ENCODE assay signal across 1 cellular context in genomic region chr3:27324695-27325094, GRCh38.
A peak's percentile ranks its signal among the peaks of the same experiment; 100 is the strongest.
TF ChIP-seq lines count a peak whose summit lies in the region.

No MANE protein-coding gene starts in this region.

TF ChIP-seq in HepG2, 621 proteins besides CTCF, POLR2A, EP300 and RAD21 (continued from another document):
- TF ChIP-seq, protein P1, sequence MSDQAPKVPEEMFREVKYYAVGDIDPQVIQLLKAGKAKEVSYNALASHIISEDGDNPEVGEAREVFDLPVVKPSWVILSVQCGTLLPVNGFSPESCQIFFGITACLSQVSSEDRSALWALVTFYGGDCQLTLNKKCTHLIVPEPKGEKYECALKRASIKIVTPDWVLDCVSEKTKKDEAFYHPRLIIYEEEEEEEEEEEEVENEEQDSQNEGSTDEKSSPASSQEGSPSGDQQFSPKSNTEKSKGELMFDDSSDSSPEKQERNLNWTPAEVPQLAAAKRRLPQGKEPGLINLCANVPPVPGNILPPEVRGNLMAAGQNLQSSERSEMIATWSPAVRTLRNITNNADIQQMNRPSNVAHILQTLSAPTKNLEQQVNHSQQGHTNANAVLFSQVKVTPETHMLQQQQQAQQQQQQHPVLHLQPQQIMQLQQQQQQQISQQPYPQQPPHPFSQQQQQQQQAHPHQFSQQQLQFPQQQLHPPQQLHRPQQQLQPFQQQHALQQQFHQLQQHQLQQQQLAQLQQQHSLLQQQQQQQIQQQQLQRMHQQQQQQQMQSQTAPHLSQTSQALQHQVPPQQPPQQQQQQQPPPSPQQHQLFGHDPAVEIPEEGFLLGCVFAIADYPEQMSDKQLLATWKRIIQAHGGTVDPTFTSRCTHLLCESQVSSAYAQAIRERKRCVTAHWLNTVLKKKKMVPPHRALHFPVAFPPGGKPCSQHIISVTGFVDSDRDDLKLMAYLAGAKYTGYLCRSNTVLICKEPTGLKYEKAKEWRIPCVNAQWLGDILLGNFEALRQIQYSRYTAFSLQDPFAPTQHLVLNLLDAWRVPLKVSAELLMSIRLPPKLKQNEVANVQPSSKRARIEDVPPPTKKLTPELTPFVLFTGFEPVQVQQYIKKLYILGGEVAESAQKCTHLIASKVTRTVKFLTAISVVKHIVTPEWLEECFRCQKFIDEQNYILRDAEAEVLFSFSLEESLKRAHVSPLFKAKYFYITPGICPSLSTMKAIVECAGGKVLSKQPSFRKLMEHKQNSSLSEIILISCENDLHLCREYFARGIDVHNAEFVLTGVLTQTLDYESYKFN (CRISPR knock-in tag; conservative IDR thresholded peaks at IDR 0.05), result 0 out of 2 replicates have a peak, but pooled peaks have one; percentile 14
- TF ChIP-seq ZNF567 (CRISPR knock-in tag; IDR thresholded peaks at IDR 0.05; ENCODE audit: borderline replicate concordance) (no peak), ZNF644 (CRISPR knock-in tag; IDR thresholded peaks at IDR 0.05; ENCODE audit: low read depth) (peak; percentile 68; the same call in 1 of the 2 replicates), HOMEZ (CRISPR knock-in tag; IDR thresholded peaks at IDR 0.05; ENCODE audit: low read depth) (peak; percentile 35; the same call in 1 of the 2 replicates), RARA (CRISPR knock-in tag; IDR thresholded peaks at IDR 0.05) (peak; percentile 36; the same call in 1 of the 2 replicates), FOSL2 (CRISPR knock-in tag; IDR thresholded peaks at IDR 0.05) (peak; percentile 76), ETS1 (CRISPR knock-in tag; IDR thresholded peaks at IDR 0.05) (no peak), HNF4A (CRISPR knock-in tag; IDR thresholded peaks at IDR 0.05) (peak; percentile 61)
